Comparison of ENCODE assay signal across 25 cellular contexts in the genomic region with DNA sequence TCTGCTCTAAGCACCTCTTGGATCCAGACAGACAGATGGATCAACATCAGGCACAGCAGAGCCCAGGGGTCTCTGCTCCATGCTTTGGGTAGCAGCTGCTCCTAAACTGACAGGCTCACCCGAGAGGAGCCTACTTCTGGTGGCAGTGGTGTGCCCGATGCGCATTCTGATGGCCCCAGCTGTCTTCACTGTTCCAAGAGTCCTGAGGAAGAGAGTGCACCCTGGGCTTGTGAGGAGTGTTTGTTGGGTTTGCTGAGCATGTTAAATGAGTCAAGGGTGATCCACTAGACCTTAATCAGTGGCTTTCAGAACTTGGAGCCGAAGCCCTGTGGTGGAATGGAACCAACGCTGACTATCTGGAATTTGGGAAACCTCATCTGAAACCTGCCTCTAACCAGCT. TPM values are rescaled to one million over a fixed set of nuclear protein-coding genes. Genes with fewer than 3 reads are reported as not detected.
"Had no signal": no experiment of that assay in that cellular context is flagged by ENCODE, and none has a peak within 500 bp of the region (broad histone marks: within the 10 kb centered on the region; RNA-seq: fewer than 3 reads in every experiment).

No MANE protein-coding gene starts in this region.

- H3K9me3 Mint-ChIP-seq: activated naive CD4-positive, alpha-beta T cell treated with anti-CD3 and anti-CD28 coated beads, Interleukin-2, amount 50 U/mL, for 72 hours; activated T-cell treated with anti-CD3 and anti-CD28 coated beads, Interleukin-2, amount 50 U/mL, for 24 hours; activated T-helper 17 cell treated with anti-CD3 and anti-CD28 coated beads, Interleukin-2, amount 50 U/mL, for 72 hours; central memory CD8-positive, alpha-beta T cell; type B pancreatic cell had no signal

- DNase-seq: activated CD4-positive, alpha-beta T cell treated with anti-CD3 and anti-CD28 coated beads for 1 hour; activated CD4-positive, alpha-beta T cell treated with anti-CD3 and anti-CD28 coated beads, Interleukin-2, amount 50 U/mL, for 1 hour; activated CD8-positive, alpha-beta memory T cell treated with anti-CD3 and anti-CD28 coated beads for 24 hours; activated CD8-positive, alpha-beta memory T cell treated with anti-CD3 and anti-CD28 coated beads, Interleukin-2, amount 50 U/mL, for 4 hours; activated T-cell treated with anti-CD3 and anti-CD28 coated beads, Interleukin-2, amount 50 U/mL, for 24 hours; aorta; brain microvascular endothelial cell; effector memory CD4-positive, alpha-beta T cell; foreskin keratinocyte; left ventricle myocardium inferior; mammary epithelial cell; midbrain; nucleus accumbens; posterior cingulate gyrus; sigmoid colon; stimulated activated CD4-positive, alpha-beta T cell treated with anti-CD3 and anti-CD28 coated beads, Interleukin-4, amount 100 ng/mL, for 24 hours; stimulated activated naive CD4-positive, alpha-beta T cell treated with Interleukin-2 at 50 U/mL for 16 hours had no signal

- H3K27me3 Mint-ChIP-seq: activated T-cell treated with anti-CD3 and anti-CD28 coated beads, Interleukin-2, amount 50 U/mL, for 24 hours; activated T-helper 17 cell treated with anti-CD3 and anti-CD28 coated beads, Interleukin-2, amount 50 U/mL, for 72 hours had no signal

- ATAC-seq: activated naive CD4-positive, alpha-beta T cell treated with anti-CD3 and anti-CD28 coated beads, Interleukin-2, amount 50 U/mL, for 72 hours; activated T-helper 17 cell treated with anti-CD3 and anti-CD28 coated beads, Interleukin-2, amount 50 U/mL, for 72 hours; foreskin keratinocyte had no signal

- FAIRE-seq: colon had no signal

- H3K4me3 Mint-ChIP-seq: activated T-cell treated with anti-CD3 and anti-CD28 coated beads, Interleukin-2, amount 50 U/mL, for 24 hours; activated T-helper 17 cell treated with anti-CD3 and anti-CD28 coated beads, Interleukin-2, amount 50 U/mL, for 72 hours; central memory CD8-positive, alpha-beta T cell; type B pancreatic cell had no signal

- H3K36me3 Mint-ChIP-seq: activated naive CD4-positive, alpha-beta T cell treated with anti-CD3 and anti-CD28 coated beads, Interleukin-2, amount 50 U/mL, for 72 hours; type B pancreatic cell had no signal

- H3K27ac Mint-ChIP-seq: activated T-cell treated with anti-CD3 and anti-CD28 coated beads, Interleukin-2, amount 50 U/mL, for 24 hours; activated T-helper 17 cell treated with anti-CD3 and anti-CD28 coated beads, Interleukin-2, amount 50 U/mL, for 72 hours; type B pancreatic cell had no signal

RNA-seq across cellular contexts. Expression of a gene that starts 11.4 kb away (rescaled TPM):
- total RNA-seq: aorta, glomerular endothelial cell, thoracic aorta had no signal
- polyA plus RNA-seq: adipose tissue, aorta, foreskin keratinocyte, mammary epithelial cell had no signal
